ENCODE assay signal across 1 cellular context in the genomic region with DNA sequence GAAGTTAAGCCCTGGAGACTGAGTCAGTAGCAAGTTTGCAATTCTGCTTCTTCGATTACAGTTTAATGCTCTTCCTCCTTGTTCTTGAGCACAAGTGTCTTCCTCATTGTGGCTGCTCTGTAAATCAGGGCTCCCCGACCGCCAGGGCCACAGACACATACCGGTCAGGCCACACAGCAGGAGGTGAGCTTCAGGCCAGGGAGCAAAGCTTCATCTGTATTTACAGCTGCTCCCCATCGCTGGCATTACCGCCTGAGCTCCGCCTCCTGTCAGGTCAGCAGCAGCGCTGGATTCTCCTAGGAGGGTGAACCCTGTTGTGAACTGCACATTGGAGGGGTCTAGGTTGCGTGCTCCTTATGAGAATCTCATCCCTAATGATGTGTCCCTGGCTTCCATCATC.
TF ChIP-seq lines count a peak whose summit lies in the region.

No MANE protein-coding gene starts in this region.

TF ChIP-seq in GM23338, 12 proteins besides CTCF, POLR2A, EP300 and RAD21 (continued from another document):
- TF ChIP-seq ZNF462 (CRISPR knock-in tag; IDR thresholded peaks at IDR 0.05): no peak
- no peak for TF ChIP-seq EZH2phosphoT487 (IDR thresholded peaks at IDR 0.05; ENCODE audit: unreplicated experiment)
- TF ChIP-seq NANOG (IDR thresholded peaks at IDR 0.05; ENCODE audit: borderline replicate concordance): no peak
- no peak for TF ChIP-seq POLR2AphosphoS5 (IDR thresholded peaks at IDR 0.05; ENCODE audit: low read depth)
- TF ChIP-seq ZNF331 (CRISPR knock-in tag; IDR thresholded peaks at IDR 0.05; ENCODE audit: low read depth): no peak
- TF ChIP-seq JUNB (IDR thresholded peaks at IDR 0.05; ENCODE audit: unreplicated experiment): no peak
- no peak for TF ChIP-seq ZNF114 (CRISPR knock-in tag; IDR thresholded peaks at IDR 0.05)
- TF ChIP-seq ETS1 (IDR thresholded peaks at IDR 0.05): no peak
TF ChIP-seq in GM23338: peak in this region for 0.
